Comparison of ENCODE assay signal across 6 cellular contexts in the genomic region with DNA sequence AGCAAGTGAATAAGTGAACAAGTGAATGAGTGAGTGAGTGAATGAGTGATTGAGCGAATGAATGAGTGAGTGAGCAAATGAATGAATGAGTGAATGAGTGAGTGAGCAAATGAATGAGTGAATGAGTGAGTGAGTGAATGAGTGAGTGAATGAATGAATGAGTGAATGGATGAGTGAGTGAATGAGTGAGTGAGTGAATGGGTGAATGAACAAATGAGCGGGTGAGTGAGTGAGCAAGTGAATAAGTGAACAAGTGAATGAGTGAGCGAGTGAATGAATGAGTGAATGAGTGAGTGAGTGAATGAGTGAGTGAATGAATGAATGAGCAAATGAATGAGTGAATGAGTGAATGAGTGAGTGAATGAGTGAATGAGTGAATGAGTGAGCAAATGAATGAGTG.
DNase-seq lines count a peak whose midpoint lies in the region; ATAC-seq, FAIRE-seq and TF ChIP-seq lines count a peak whose summit lies in the region.
"Not testable (repeated sequence)": the region's sequence is repeated elsewhere in the genome, so short reads cannot be mapped to it uniquely, and the experiment has no call there.

No MANE protein-coding gene starts in this region.

- H3K4me1 ChIP-seq in A549; K562 (replicated peaks in 1 of 2; ENCODE audit: control insufficient read depth in 2 of 2, insufficient read depth in 2 of 2, low read length in 2 of 2): not testable (repeated sequence)

- TF ChIP-seq RAD21 in A549 (conservative IDR thresholded peaks at IDR 0.05 in 1 of 2, IDR thresholded peaks at IDR 0.05 in 1 of 2); K562 (CRISPR knock-in tag; conservative IDR thresholded peaks at IDR 0.05 in 1 of 2, IDR thresholded peaks at IDR 0.05 in 1 of 2): not testable (repeated sequence)

- H4K20me1 ChIP-seq in K562 (replicated peaks; ENCODE audit: control insufficient read depth, insufficient read depth, low read length) = not testable (repeated sequence)

- intact Hi-C loops in K562 (cut with micrococcal nuclease) = not testable (repeated sequence)

- FAIRE-seq in A549 (lab: Jason Lieb, UNC) = peak; percentile 56
- FAIRE-seq in GM12891 (lab: Jason Lieb, UNC) = peak; percentile 92
- FAIRE-seq in HTR-8/SVneo (lab: Jason Lieb, UNC) = peak; percentile 92
- FAIRE-seq in K562 (lab: Jason Lieb, UNC) = not testable (repeated sequence)
- FAIRE-seq in urothelium cell line (lab: Jason Lieb, UNC) = peak; percentile 35

- not testable (repeated sequence) for H2AFZ ChIP-seq in K562 (ENCODE audit: low read depth, low read length)

- not testable (repeated sequence) for BruUV-seq in K562 (replicated peaks; lab: Mats Ljungman, UMichigan)

- not testable (repeated sequence) for TF ChIP-seq POLR2A in A549 (IDR thresholded peaks at IDR 0.05; ENCODE audit: low read length); GM12891 (IDR thresholded peaks at IDR 0.05; ENCODE audit: low read depth, low read length); K562 (conservative IDR thresholded peaks at IDR 0.05)

- in situ Hi-C loops in K562 (cut with MboI) = not testable (repeated sequence)

- not testable (repeated sequence) for H3K9me3 ChIP-seq in A549; K562 (replicated peaks; ENCODE audit: control insufficient read depth, insufficient read depth, low read depth, low read length)

- ATAC-seq in A549, K562: not testable (repeated sequence)

- POLR2A ChIA-PET in A549 (lab: Yijun Ruan, JAX); K562 (lab: Yijun Ruan, JAX): not testable (repeated sequence)

- not testable (repeated sequence) for H3K27ac ChIP-seq in A549; K562 (ENCODE audit: extremely low read depth, low read depth, low read length)

- H3K9ac ChIP-seq in K562 (ENCODE audit: insufficient read depth in 1 of 2, low read depth in 2 of 2, low read length in 2 of 2) = not testable (repeated sequence)

- 57% methylated on average over 3 of the region's 3 CpGs for WGBS in A549 (ENCODE audit: missing lambda C conversion rate)
- 0% methylated on average over 1 of the region's 3 CpGs for WGBS in K562 (ENCODE audit: insufficient coverage, low coverage, missing lambda C conversion rate)

- not testable (repeated sequence) for H3K79me2 ChIP-seq in K562 (ENCODE audit: control insufficient read depth, insufficient read depth, low read length)

- not testable (repeated sequence) for TF ChIP-seq EP300 in A549 (IDR thresholded peaks at IDR 0.05); K562 (IDR thresholded peaks at IDR 0.05; ENCODE audit: low read length)

- not testable (repeated sequence) for H3K4me2 ChIP-seq in A549; K562 (ENCODE audit: insufficient read depth, low read length)

- not testable (repeated sequence) for TF ChIP-seq CTCF in A549 (IDR thresholded peaks at IDR 0.05); K562 (IDR thresholded peaks at IDR 0.05 in 2 of 3, conservative IDR thresholded peaks at IDR 0.05 in 1 of 3; ENCODE audit: insufficient read depth in 2 of 3, low read depth in 1 of 3, low read length in 3 of 3)

- H3K36me3 ChIP-seq in K562 (ENCODE audit: control insufficient read depth, insufficient read depth, low read length) = not testable (repeated sequence)

- CTCF ChIA-PET in A549 (lab: Yijun Ruan, JAX); K562 (lab: Yijun Ruan, JAX; ENCODE audit: low intra/inter-chr PET ratio): not testable (repeated sequence)

- not testable (repeated sequence) for H3K4me3 ChIP-seq in A549, K562

- H3K27me3 ChIP-seq in K562 (ENCODE audit: control insufficient read depth in 2 of 2, insufficient read depth in 2 of 2, low read length in 2 of 2) = not testable (repeated sequence)

- H3K9me1 ChIP-seq in K562 (ENCODE audit: control insufficient read depth, insufficient read depth, low read length) = not testable (repeated sequence)

- not testable (repeated sequence) for DNase-seq in A549 (ENCODE audit: low read depth in 1 of 2, low spot score in 1 of 2); GM12891 (ENCODE audit: insufficient read length, low spot score); HTR-8/SVneo (ENCODE audit: insufficient read length, low spot score); K562 (ENCODE audit: extremely low read depth in 1 of 4, low spot score in 3 of 4); urothelium cell line (ENCODE audit: low spot score)
- peak; percentile 14 for DNase-seq in amniotic epithelial cell (ENCODE audit: low read depth)

TF ChIP-seq in K562, 482 proteins besides CTCF, POLR2A, EP300 and RAD21 (continues in another document):
- TF ChIP-seq BCOR (IDR thresholded peaks at IDR 0.05) (peak; percentile 36; the same call in 1 of the 2 replicates), PHF20 (IDR thresholded peaks at IDR 0.05; ENCODE audit: partially characterized antibody) (peak; percentile 21), ZNF24 (IDR thresholded peaks at IDR 0.05) (peak; percentile 99)
- TF ChIP-seq, protein P1, sequence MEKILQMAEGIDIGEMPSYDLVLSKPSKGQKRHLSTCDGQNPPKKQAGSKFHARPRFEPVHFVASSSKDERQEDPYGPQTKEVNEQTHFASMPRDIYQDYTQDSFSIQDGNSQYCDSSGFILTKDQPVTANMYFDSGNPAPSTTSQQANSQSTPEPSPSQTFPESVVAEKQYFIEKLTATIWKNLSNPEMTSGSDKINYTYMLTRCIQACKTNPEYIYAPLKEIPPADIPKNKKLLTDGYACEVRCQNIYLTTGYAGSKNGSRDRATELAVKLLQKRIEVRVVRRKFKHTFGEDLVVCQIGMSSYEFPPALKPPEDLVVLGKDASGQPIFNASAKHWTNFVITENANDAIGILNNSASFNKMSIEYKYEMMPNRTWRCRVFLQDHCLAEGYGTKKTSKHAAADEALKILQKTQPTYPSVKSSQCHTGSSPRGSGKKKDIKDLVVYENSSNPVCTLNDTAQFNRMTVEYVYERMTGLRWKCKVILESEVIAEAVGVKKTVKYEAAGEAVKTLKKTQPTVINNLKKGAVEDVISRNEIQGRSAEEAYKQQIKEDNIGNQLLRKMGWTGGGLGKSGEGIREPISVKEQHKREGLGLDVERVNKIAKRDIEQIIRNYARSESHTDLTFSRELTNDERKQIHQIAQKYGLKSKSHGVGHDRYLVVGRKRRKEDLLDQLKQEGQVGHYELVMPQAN (IDR thresholded peaks at IDR 0.05; ENCODE audit: borderline replicate concordance) = 0 out of 2 replicates have a peak, but pooled peaks have one; percentile 19
- TF ChIP-seq, protein P2, sequence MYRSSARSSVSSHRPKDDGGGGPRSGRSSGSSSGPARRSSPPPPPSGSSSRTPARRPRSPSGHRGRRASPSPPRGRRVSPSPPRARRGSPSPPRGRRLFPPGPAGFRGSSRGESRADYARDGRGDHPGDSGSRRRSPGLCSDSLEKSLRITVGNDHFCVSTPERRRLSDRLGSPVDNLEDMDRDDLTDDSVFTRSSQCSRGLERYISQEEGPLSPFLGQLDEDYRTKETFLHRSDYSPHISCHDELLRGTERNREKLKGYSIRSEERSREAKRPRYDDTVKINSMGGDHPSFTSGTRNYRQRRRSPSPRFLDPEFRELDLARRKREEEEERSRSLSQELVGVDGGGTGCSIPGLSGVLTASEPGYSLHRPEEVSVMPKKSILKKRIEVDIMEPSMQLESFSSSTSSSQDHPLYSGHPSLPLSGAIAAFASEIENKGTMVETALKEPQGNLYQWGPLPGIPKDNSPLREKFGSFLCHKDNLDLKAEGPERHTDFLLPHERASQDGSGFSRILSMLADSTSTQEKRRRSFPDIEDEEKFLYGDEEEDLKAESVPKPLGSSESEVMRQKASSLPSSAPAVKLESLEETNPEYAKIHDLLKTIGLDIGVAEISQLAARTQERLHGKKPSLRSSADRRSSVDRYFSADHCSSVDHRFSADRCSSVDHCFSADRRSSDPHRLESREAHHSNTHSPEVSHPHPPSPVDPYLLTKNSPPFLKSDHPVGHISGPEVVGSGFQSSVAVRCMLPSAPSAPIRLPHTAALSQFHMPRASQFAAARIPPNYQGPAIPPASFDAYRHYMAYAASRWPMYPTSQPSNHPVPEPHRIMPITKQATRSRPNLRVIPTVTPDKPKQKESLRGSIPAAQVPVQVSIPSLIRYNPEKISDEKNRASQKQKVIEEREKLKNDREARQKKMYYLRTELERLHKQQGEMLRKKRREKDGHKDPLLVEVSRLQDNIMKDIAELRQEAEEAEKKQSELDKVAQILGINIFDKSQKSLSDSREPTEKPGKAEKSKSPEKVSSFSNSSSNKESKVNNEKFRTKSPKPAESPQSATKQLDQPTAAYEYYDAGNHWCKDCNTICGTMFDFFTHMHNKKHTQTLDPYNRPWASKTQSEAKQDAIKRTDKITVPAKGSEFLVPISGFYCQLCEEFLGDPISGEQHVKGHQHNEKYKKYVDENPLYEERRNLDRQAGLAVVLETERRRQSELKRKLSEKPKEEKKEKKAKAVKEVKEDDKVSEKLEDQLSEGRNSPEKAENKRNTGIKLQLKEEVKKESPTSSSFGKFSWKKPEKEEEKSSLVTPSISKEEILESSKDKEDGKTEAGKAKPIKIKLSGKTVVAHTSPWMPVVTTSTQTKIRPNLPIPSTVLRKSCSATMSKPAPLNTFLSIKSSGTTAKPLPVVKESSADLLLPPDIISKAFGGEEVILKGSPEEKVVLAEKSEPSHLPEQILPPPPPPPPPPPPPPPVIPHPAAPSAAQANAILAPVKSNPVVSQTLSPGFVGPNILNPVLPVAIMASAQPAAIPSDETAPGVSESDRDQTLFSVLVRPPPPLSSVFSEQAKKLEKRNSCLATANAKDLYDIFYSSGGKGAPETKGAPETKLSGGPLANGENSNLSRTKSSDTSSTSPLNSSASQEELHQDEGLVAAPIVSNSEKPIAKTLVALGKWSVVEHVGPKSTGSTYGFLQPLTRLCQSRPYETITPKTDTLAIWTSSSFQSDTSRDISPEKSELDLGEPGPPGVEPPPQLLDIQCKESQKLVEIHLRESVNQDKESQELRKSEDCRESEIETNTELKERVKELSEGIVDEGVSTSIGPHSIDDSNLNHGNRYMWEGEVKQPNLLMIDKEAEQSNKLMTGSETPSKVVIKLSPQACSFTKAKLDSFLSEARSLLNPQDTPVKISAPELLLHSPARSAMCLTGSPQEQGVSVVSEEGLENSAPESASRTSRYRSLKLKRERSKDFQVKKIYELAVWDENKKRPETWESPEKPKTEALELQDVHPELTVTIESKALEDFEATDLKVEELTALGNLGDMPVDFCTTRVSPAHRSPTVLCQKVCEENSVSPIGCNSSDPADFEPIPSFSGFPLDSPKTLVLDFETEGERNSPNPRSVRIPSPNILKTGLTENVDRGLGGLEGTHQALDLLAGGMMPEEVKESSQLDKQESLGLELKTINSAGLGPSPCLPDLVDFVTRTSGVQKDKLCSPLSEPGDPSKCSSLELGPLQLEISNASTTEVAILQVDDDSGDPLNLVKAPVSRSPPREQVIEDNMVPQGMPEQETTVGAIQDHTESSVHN (IDR thresholded peaks at IDR 0.05; ENCODE audit: borderline replicate concordance in 1 of 2, low read depth in 1 of 2) = peak in 1 of 2 experiments; percentile 61; a peak in 1 of 4 replicates
